In genomic region chr7:96321041-96321669, GRCh38 we compare ENCODE assay signal across 8 cellular contexts. TPM values are rescaled to one million over a fixed set of nuclear protein-coding genes. Genes with fewer than 3 reads are reported as not detected.
DNase-seq lines count a peak whose midpoint lies in the region; ATAC-seq and TF ChIP-seq lines count a peak whose summit lies in the region.

No MANE protein-coding gene starts in this region.

- TF ChIP-seq POLR2A in heart left ventricle (IDR thresholded peaks at IDR 0.05) = peak in 1 of 2 donors; percentile 54

- H3K27me3 ChIP-seq in Panc1 (ENCODE audit: control insufficient read depth, insufficient read depth, low read length) (no peaks in the 10 kb centered on the region), adipocyte (replicated peaks; ENCODE audit: control insufficient read depth, insufficient read depth, low read length) (no peaks in the 10 kb centered on the region), heart left ventricle (no peaks in the 10 kb centered on the region), trophoblast cell (ENCODE audit: insufficient read depth, low read length) (no peaks in the 10 kb centered on the region)

- no TSS peak for BruUV-seq in Panc1 (replicated peaks; lab: Mats Ljungman, UMichigan)

- H3K27ac Mint-ChIP-seq in IgD-negative memory B cell = peak overlapping the region; percentile 22 to 94 (median 94)

- H4K8ac ChIP-seq in trophoblast cell (ENCODE audit: low read depth, low read length) = peak overlapping the region; percentile 89

- peak overlapping the region; percentile 26 for H4K12ac ChIP-seq in trophoblast cell (ENCODE audit: low read depth, low read length)

- H3K79me1 ChIP-seq in trophoblast cell (ENCODE audit: low read length) = peaks cover 6% of the 10 kb centered on the region

- peaks cover 22 to 39% (median 25%) of the 10 kb centered on the region in 3 donors for H3K4me1 Mint-ChIP-seq in IgD-negative memory B cell

- intact Hi-C loops in Panc1 (cut with micrococcal nuclease; ENCODE audit: unreplicated experiment) = no loop called here
- intact Hi-C loops in heart left ventricle (cut with DNase I) = loop anchor here in 6 of 10 donors (5.0 to 10.0 kb wide), 6 partner anchors 66 to 386 kb away; partner anchors contain the start of gene SEM1 (in 4 of the 6)

- H4K91ac ChIP-seq in trophoblast cell (ENCODE audit: low read depth, low read length) = peak overlapping the region; percentile 96

- H3K4me3 ChIP-seq in Panc1 (ENCODE audit: low read depth in 2 of 2, low read length in 2 of 2) (peak overlapping the region; percentile 82 to 84), adipocyte (ENCODE audit: low read length) (peak overlapping the region; percentile 92), heart left ventricle (peak overlapping the region; percentile 59 to 100 (median 96)), trophoblast cell (ENCODE audit: low read depth, low read length) (peak overlapping the region; percentile 91)

- H3K27me3 Mint-ChIP-seq in IgD-negative memory B cell = no peaks in the 10 kb centered on the region

- peak overlapping the region; percentile 18 for H3K4ac ChIP-seq in trophoblast cell (ENCODE audit: low read depth, low read length)

- peak overlapping the region; percentile 85 for H3K14ac ChIP-seq in trophoblast cell (ENCODE audit: low read length)

- TF ChIP-seq CTCF in Panc1 (IDR thresholded peaks at IDR 0.05) = no peak
- no peak for TF ChIP-seq CTCF in heart left ventricle (IDR thresholded peaks at IDR 0.05)

- peak overlapping the region; percentile 98 for H2AFZ ChIP-seq in trophoblast cell (ENCODE audit: insufficient read depth, low read length, poor library complexity)

- H3K9me3 Mint-ChIP-seq in IgD-negative memory B cell = peaks cover 0 to 3% (median 2%) of the 10 kb centered on the region in 3 donors

- peak; percentile 60 for ATAC-seq in GM21717 (IDR thresholded peaks at IDR 0.05; ENCODE audit: unreplicated experiment)
- peak; percentile 81 for ATAC-seq in Panc1
- peak; percentile 57 to 86 (median 84) for ATAC-seq in heart left ventricle

- H2AK5ac ChIP-seq in trophoblast cell (ENCODE audit: low read length) = no peak overlapping the region

- POLR2A ChIA-PET in Panc1 (lab: Charles Lee) = no interaction called here

- H3K9ac ChIP-seq in adipocyte (ENCODE audit: low read length) = peak overlapping the region; percentile 96
- H3K9ac ChIP-seq in trophoblast cell (ENCODE audit: low read length) = peak overlapping the region; percentile 90

- peak; percentile 81 for DNase-seq in ELR (ENCODE audit: low read depth)
- DNase-seq in Panc1 (ENCODE audit: low read depth, low spot score) = peak; percentile 58
- peak; percentile 89 for DNase-seq in adipocyte (ENCODE audit: low read depth)
- DNase-seq in heart left ventricle = peak; percentile 88 to 92 (median 90)
- DNase-seq in trophoblast cell = peak; percentile 82 to 88
- DNase-seq in retina = no peak

- peaks cover 5% of the 10 kb centered on the region for H3K79me2 ChIP-seq in trophoblast cell (ENCODE audit: control insufficient read depth, insufficient read depth, low read length, poor library complexity)

- no peaks in the 10 kb centered on the region for H3K36me3 ChIP-seq in Panc1 (ENCODE audit: control insufficient read depth, insufficient read depth, low read length)
- no peaks in the 10 kb centered on the region for H3K36me3 ChIP-seq in adipocyte (ENCODE audit: control insufficient read depth, insufficient read depth, low read length, severe bottlenecking)
- no peaks in the 10 kb centered on the region for H3K36me3 ChIP-seq in heart left ventricle
- no peaks in the 10 kb centered on the region for H3K36me3 ChIP-seq in trophoblast cell (ENCODE audit: control insufficient read depth in 1 of 2, insufficient read depth in 2 of 2, low read length in 2 of 2)

- CTCF ChIA-PET in Panc1 (lab: Charles Lee) = no interaction called here

- peaks cover 6% of the 10 kb centered on the region for H3K36me3 Mint-ChIP-seq in IgD-negative memory B cell

- H3K27ac ChIP-seq in Panc1 (ENCODE audit: low read length) (peak overlapping the region; percentile 95), heart left ventricle (peak overlapping the region; percentile 90 to 99 (median 98)), trophoblast cell (ENCODE audit: low read depth, low read length) (peak overlapping the region; percentile 97)

- peak overlapping the region; percentile 86 to 98 (median 94) for H3K4me3 Mint-ChIP-seq in IgD-negative memory B cell

- WGBS in heart left ventricle, 4 donors = 0 to 1% (median 0%) methylated on average over 13 to 22 of the region's 22 CpGs
- no CpG with 5 or more reads among the region's 22 CpGs for WGBS in trophoblast cell (ENCODE audit: extremely low coverage, insufficient coverage, insufficient read length)

- H3K4me2 ChIP-seq in trophoblast cell (ENCODE audit: low read length) = peak overlapping the region; percentile 94

- H3K18ac ChIP-seq in trophoblast cell (ENCODE audit: low read length) = peak overlapping the region; percentile 99

- in situ Hi-C loops in Panc1 (cut with HindIII; ENCODE audit: low pct_unique_long_range_greater_than_20kb, low sequenced_read_pairs) = no loop called here

- peak overlapping the region; percentile 16 for H2BK12ac ChIP-seq in trophoblast cell (ENCODE audit: low read length)

- H3K23ac ChIP-seq in trophoblast cell (ENCODE audit: low read length) = no peak overlapping the region

- peak overlapping the region; percentile 61 for H2BK120ac ChIP-seq in trophoblast cell (ENCODE audit: insufficient read depth, low read length, poor library complexity)

- peaks cover 14% of the 10 kb centered on the region for H3K4me1 ChIP-seq in Panc1 (ENCODE audit: control insufficient read depth, insufficient read depth, low read length)
- H3K4me1 ChIP-seq in adipocyte (ENCODE audit: control insufficient read depth, insufficient read depth, low read length) = peaks cover 30% of the 10 kb centered on the region
- H3K4me1 ChIP-seq in heart left ventricle = peaks cover 6 to 45% (median 29%) of the 10 kb centered on the region in 12 donors
- H3K4me1 ChIP-seq in trophoblast cell (ENCODE audit: control insufficient read depth in 1 of 2, insufficient read depth in 2 of 2, low read length in 2 of 2) = peaks cover 2 to 9% of the 10 kb centered on the region in 2 experiments

- no peaks in the 10 kb centered on the region for H3K9me3 ChIP-seq in Panc1 (ENCODE audit: control insufficient read depth, insufficient read depth, low read depth, low read length)
- no peaks in the 10 kb centered on the region for H3K9me3 ChIP-seq in adipocyte (ENCODE audit: control insufficient read depth, low read length)
- no peaks in the 10 kb centered on the region for H3K9me3 ChIP-seq in heart left ventricle
- no peaks in the 10 kb centered on the region for H3K9me3 ChIP-seq in trophoblast cell (ENCODE audit: insufficient read depth, low read depth, low read length)

- H2BK5ac ChIP-seq in trophoblast cell (ENCODE audit: low read depth, low read length, poor library complexity) = peak overlapping the region; percentile 94

RNA-seq across cellular contexts. Expression of gene SLC25A13, which starts 0.7 kb away (rescaled TPM):
- polyA plus RNA-seq in IgD-negative memory B cell = 15.0 TPM
- 69.4 TPM for total RNA-seq in Panc1 (2021; ENCODE audit: unreplicated experiment)
- 27.8 TPM for polyA plus RNA-seq in Panc1 (2012; ENCODE audit: insufficient read length)
- 10 to 100 TPM in 6 of 9 donors, 1 to 10 TPM in 3; 5.3 to 17.9 (median 11.4) TPM for total RNA-seq in heart left ventricle
- polyA plus RNA-seq in heart left ventricle = 10 to 100 TPM in 1 of 2 donors, 1 to 10 TPM in 1; 3.7 to 13.8 TPM
- polyA plus RNA-seq in trophoblast cell (2013) = 25.2 and 25.5 TPM in 2 replicates
